Comparison of ENCODE assay signal across 1 cellular context in the genomic region with DNA sequence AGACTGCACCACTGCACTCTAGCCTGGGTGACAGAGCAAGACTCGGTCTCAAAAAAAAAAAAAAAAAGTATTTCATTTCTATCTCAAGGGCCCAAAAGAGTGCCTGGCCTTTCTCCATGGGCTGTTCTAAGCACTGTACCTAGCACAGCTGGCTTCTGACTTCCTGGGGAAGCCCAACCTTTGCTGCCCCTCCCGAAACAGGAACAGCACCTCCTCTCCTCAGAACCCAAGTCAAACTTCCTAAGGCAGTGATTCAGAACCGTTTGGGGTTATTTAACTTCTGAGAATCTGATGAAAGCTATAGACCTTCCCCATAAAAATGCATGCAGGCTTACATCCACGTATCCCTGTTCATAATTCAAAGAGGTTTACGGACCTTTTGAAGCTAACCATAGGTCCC.
TF ChIP-seq lines count a peak whose summit lies in the region.

No MANE protein-coding gene starts in this region.

TF ChIP-seq in HepG2, 621 proteins besides CTCF, POLR2A, EP300 and RAD21:
- TF ChIP-seq, protein P1, sequence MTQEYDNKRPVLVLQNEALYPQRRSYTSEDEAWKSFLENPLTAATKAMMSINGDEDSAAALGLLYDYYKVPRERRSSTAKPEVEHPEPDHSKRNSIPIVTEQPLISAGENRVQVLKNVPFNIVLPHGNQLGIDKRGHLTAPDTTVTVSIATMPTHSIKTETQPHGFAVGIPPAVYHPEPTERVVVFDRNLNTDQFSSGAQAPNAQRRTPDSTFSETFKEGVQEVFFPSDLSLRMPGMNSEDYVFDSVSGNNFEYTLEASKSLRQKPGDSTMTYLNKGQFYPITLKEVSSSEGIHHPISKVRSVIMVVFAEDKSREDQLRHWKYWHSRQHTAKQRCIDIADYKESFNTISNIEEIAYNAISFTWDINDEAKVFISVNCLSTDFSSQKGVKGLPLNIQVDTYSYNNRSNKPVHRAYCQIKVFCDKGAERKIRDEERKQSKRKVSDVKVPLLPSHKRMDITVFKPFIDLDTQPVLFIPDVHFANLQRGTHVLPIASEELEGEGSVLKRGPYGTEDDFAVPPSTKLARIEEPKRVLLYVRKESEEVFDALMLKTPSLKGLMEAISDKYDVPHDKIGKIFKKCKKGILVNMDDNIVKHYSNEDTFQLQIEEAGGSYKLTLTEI (CRISPR knock-in tag; conservative IDR thresholded peaks at IDR 0.05): no peak
- TF ChIP-seq EED (CRISPR knock-in tag; IDR thresholded peaks at IDR 0.05) (no peak), FOXC1 (CRISPR knock-in tag; IDR thresholded peaks at IDR 0.05; ENCODE audit: borderline replicate concordance) (no peak), ZNF207 (IDR thresholded peaks at IDR 0.05; ENCODE audit: borderline replicate concordance) (no peak), PHF5A (CRISPR knock-in tag; IDR thresholded peaks at IDR 0.05; ENCODE audit: low read depth, unreplicated experiment) (no peak), SIX4 (CRISPR knock-in tag; IDR thresholded peaks at IDR 0.05) (no peak), ZNF652 (CRISPR knock-in tag; IDR thresholded peaks at IDR 0.05; ENCODE audit: borderline replicate concordance, low read depth) (no peak), CBX5 (CRISPR knock-in tag; IDR thresholded peaks at IDR 0.05; ENCODE audit: borderline replicate concordance) (no peak), ZNF30 (CRISPR knock-in tag; IDR thresholded peaks at IDR 0.05) (no peak), ZNF501 (CRISPR knock-in tag; IDR thresholded peaks at IDR 0.05) (no peak), ZNF326 (CRISPR knock-in tag; IDR thresholded peaks at IDR 0.05; ENCODE audit: borderline replicate concordance) (no peak), NBN (conservative IDR thresholded peaks at IDR 0.05) (no peak)
- TF ChIP-seq, protein P2, sequence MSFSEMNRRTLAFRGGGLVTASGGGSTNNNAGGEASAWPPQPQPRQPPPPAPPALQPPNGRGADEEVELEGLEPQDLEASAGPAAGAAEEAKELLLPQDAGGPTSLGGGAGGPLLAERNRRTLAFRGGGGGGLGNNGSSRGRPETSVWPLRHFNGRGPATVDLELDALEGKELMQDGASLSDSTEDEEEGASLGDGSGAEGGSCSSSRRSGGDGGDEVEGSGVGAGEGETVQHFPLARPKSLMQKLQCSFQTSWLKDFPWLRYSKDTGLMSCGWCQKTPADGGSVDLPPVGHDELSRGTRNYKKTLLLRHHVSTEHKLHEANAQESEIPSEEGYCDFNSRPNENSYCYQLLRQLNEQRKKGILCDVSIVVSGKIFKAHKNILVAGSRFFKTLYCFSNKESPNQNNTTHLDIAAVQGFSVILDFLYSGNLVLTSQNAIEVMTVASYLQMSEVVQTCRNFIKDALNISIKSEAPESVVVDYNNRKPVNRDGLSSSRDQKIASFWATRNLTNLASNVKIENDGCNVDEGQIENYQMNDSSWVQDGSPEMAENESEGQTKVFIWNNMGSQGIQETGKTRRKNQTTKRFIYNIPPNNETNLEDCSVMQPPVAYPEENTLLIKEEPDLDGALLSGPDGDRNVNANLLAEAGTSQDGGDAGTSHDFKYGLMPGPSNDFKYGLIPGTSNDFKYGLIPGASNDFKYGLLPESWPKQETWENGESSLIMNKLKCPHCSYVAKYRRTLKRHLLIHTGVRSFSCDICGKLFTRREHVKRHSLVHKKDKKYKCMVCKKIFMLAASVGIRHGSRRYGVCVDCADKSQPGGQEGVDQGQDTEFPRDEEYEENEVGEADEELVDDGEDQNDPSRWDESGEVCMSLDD (CRISPR knock-in tag; IDR thresholded peaks at IDR 0.05; ENCODE audit: borderline replicate concordance): no peak
- TF ChIP-seq, protein P3, sequence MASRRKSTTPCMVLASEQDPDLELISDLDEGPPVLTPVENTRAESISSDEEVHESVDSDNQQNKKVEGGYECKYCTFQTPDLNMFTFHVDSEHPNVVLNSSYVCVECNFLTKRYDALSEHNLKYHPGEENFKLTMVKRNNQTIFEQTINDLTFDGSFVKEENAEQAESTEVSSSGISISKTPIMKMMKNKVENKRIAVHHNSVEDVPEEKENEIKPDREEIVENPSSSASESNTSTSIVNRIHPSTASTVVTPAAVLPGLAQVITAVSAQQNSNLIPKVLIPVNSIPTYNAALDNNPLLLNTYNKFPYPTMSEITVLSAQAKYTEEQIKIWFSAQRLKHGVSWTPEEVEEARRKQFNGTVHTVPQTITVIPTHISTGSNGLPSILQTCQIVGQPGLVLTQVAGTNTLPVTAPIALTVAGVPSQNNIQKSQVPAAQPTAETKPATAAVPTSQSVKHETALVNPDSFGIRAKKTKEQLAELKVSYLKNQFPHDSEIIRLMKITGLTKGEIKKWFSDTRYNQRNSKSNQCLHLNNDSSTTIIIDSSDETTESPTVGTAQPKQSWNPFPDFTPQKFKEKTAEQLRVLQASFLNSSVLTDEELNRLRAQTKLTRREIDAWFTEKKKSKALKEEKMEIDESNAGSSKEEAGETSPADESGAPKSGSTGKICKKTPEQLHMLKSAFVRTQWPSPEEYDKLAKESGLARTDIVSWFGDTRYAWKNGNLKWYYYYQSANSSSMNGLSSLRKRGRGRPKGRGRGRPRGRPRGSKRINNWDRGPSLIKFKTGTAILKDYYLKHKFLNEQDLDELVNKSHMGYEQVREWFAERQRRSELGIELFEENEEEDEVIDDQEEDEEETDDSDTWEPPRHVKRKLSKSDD (CRISPR knock-in tag; IDR thresholded peaks at IDR 0.05; ENCODE audit: low read depth): no peak
- TF ChIP-seq, protein P4, sequence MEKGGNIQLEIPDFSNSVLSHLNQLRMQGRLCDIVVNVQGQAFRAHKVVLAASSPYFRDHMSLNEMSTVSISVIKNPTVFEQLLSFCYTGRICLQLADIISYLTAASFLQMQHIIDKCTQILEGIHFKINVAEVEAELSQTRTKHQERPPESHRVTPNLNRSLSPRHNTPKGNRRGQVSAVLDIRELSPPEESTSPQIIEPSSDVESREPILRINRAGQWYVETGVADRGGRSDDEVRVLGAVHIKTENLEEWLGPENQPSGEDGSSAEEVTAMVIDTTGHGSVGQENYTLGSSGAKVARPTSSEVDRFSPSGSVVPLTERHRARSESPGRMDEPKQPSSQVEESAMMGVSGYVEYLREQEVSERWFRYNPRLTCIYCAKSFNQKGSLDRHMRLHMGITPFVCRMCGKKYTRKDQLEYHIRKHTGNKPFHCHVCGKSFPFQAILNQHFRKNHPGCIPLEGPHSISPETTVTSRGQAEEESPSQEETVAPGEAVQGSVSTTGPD (CRISPR knock-in tag; IDR thresholded peaks at IDR 0.05): no peak
- TF ChIP-seq, protein P5, sequence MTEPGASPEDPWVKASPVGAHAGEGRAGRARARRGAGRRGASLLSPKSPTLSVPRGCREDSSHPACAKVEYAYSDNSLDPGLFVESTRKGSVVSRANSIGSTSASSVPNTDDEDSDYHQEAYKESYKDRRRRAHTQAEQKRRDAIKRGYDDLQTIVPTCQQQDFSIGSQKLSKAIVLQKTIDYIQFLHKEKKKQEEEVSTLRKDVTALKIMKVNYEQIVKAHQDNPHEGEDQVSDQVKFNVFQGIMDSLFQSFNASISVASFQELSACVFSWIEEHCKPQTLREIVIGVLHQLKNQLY (CRISPR knock-in tag; IDR thresholded peaks at IDR 0.05): no peak
